ENCODE assay signal across 8 cellular contexts in the genomic region with DNA sequence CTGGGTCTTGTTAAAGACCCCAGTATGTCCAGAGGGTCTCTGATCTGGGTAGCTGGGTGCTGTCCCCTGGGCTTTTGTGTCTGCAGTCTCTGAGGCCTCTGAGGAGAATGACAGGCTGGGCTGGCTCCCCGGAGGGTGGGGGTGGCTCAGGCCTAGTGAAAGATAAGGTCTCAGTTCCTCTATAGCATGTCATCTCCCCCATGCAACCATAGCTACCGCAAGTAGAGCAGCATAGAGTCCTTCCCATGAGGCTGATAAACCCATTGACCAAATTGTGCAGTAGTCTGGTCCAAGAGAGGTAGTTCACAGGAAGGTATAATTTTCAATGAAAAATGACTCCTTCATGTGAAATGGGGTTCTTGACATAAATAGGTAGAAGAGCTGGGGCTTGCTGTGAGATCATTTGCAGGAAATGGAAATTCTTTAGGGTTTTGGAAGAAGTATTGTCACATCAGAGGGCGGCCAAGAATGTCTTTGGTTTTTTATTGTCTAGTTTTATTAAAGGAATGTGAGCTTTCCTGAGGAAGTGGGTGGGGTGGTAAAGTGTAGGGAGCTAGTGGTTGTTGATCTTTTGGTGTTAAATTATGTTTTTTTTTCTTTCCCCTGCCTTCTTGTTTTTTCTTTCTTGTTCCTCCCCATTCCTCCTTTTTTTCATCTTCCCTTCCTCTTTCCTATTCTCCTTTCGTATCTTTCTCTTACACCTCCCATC. TPM values are rescaled to one million over a fixed set of nuclear protein-coding genes. Genes with fewer than 3 reads are reported as not detected.
A peak's percentile ranks its signal among the peaks of the same experiment; 100 is the strongest.
DNase-seq lines count a peak whose midpoint lies in the region; ATAC-seq and TF ChIP-seq lines count a peak whose summit lies in the region.

No MANE protein-coding gene starts in this region.

- H3K36me3 Mint-ChIP-seq in Caco-2 (ENCODE audit: insufficient read depth, unreplicated experiment), result peaks cover 96% of the 10 kb centered on the region
- H3K36me3 Mint-ChIP-seq in activated naive CD4-positive, alpha-beta T cell treated with anti-CD3 and anti-CD28 coated beads, Interleukin-2, amount 50 U/mL, for 24 hours, result peaks cover 32% of the 10 kb centered on the region

- H2AFZ ChIP-seq in Karpas-422 (ENCODE audit: low read length), result no peak overlapping the region
- no peak overlapping the region for H2AFZ ChIP-seq in SK-N-SH (ENCODE audit: low read depth)

- H3K9me3 ChIP-seq in Caco-2 (no peaks in the 10 kb centered on the region), Karpas-422 (ENCODE audit: low read length) (no peaks in the 10 kb centered on the region), SK-N-SH (no peaks in the 10 kb centered on the region)

- H3K27me3 Mint-ChIP-seq in Caco-2 (ENCODE audit: insufficient read depth, unreplicated experiment), result no peaks in the 10 kb centered on the region
- H3K27me3 Mint-ChIP-seq in activated naive CD4-positive, alpha-beta T cell treated with anti-CD3 and anti-CD28 coated beads, Interleukin-2, amount 50 U/mL, for 24 hours, result no peaks in the 10 kb centered on the region

- H3K4me1 ChIP-seq in Caco-2 (peaks cover 2% of the 10 kb centered on the region; the same call in 1 of the 2 replicates), Karpas-422 (ENCODE audit: low read length) (peaks cover 67% of the 10 kb centered on the region), SK-N-SH (ENCODE audit: control insufficient read depth in 1 of 2, insufficient read depth in 2 of 2, low read depth in 1 of 2, low read length in 1 of 2) (no peaks in the 10 kb centered on the region)

- BruUV-seq in Caco-2 (replicated peaks; lab: Mats Ljungman, UMichigan), result no TSS peak

- DNase-seq in Caco-2, result no peak
- peak; percentile 92 for DNase-seq in Karpas-422
- DNase-seq in pulmonary artery endothelial cell (ENCODE audit: low read depth, low spot score), result peak; percentile 63
- DNase-seq in OCI-M2 (lab: John Stamatoyannopoulos, UW; ENCODE audit: unreplicated experiment), result no peak
- DNase-seq in SK-N-SH, result no peak
- DNase-seq in NCI-H2107 (lab: John Stamatoyannopoulos, UW), result no peak

- POLR2A ChIA-PET in Caco-2 (lab: Charles Lee) (interaction anchor here (0.6 kb wide), 1 partner anchor 13 kb away, joined by 4 read pairs; no protein-coding TSS in a partner anchor), SK-N-SH (lab: Yijun Ruan, JAX) (interaction anchor here (0.9 kb wide), 1 partner anchor 22 kb away, joined by 3 read pairs; a partner anchor contains a TSS)

- intact Hi-C loops in Caco-2 (cut with micrococcal nuclease; ENCODE audit: unreplicated experiment), result no loop called here

- TF ChIP-seq RAD21 in SK-N-SH (IDR thresholded peaks at IDR 0.05; ENCODE audit: low read length), result no peak

- CTCF ChIA-PET in Caco-2 (lab: Charles Lee), result interaction anchor here (1.6 kb wide), 1 partner anchor 26 kb away, joined by 4 read pairs; a partner anchor contains a TSS
- CTCF ChIA-PET in SK-N-SH (lab: Yijun Ruan, JAX), result interaction anchor here (10.4 kb wide), 1 partner anchor 27 kb away, joined by 80 read pairs; a partner anchor contains a TSS

- H3K36me3 ChIP-seq in Caco-2 (ENCODE audit: control insufficient read depth, insufficient read depth, low read length), result peaks cover 4% of the 10 kb centered on the region; the same call in 1 of the 2 replicates
- H3K36me3 ChIP-seq in Karpas-422 (ENCODE audit: insufficient read depth, low read length), result peaks cover 28% of the 10 kb centered on the region
- peaks cover 22 to 25% of the 10 kb centered on the region in 2 experiments for H3K36me3 ChIP-seq in SK-N-SH (replicated peaks in 1 of 2; ENCODE audit: control insufficient read depth in 1 of 2, insufficient read depth in 2 of 2, low read length in 1 of 2)

- H3K27me3 ChIP-seq in Caco-2 (replicated peaks; ENCODE audit: control insufficient read depth, insufficient read depth, low read length) (no peaks in the 10 kb centered on the region), Karpas-422 (ENCODE audit: low read length) (no peaks in the 10 kb centered on the region), SK-N-SH (ENCODE audit: insufficient read depth) (no peaks in the 10 kb centered on the region)

- 94% methylated on average over 3 of the region's 4 CpGs for WGBS in SK-N-SH (ENCODE audit: low lambda C conversion rate)

- no peaks in the 10 kb centered on the region for H3K9me2 ChIP-seq in Karpas-422 (replicated peaks; ENCODE audit: insufficient read depth, low read length)
- no peaks in the 10 kb centered on the region for H3K9me2 ChIP-seq in SK-N-SH

- H4K20me1 ChIP-seq in Karpas-422 (ENCODE audit: insufficient read depth, low read depth, low read length), result peaks cover 8% of the 10 kb centered on the region; the same call in 1 of the 2 replicates
- peaks cover 15% of the 10 kb centered on the region; the same call in 1 of the 2 replicates for H4K20me1 ChIP-seq in SK-N-SH (ENCODE audit: insufficient read depth)

- H3K79me2 ChIP-seq in Karpas-422 (ENCODE audit: low read length) (peaks cover 50% of the 10 kb centered on the region), SK-N-SH (ENCODE audit: insufficient read depth) (peaks cover 17% of the 10 kb centered on the region; the same call in 1 of the 2 replicates)

- H3K4me2 ChIP-seq in Karpas-422 (ENCODE audit: low read depth, low read length, poor library complexity, severe bottlenecking) (peak overlapping the region; percentile 58), SK-N-SH (no peak overlapping the region)

- H3K4me1 Mint-ChIP-seq in Caco-2 (ENCODE audit: low read depth, unreplicated experiment), result peaks cover 46% of the 10 kb centered on the region
- peaks cover 89% of the 10 kb centered on the region for H3K4me1 Mint-ChIP-seq in activated naive CD4-positive, alpha-beta T cell treated with anti-CD3 and anti-CD28 coated beads, Interleukin-2, amount 50 U/mL, for 24 hours

- ATAC-seq in GM21390 (IDR thresholded peaks at IDR 0.05; ENCODE audit: unreplicated experiment), result peak; percentile 78

- H3K27ac ChIP-seq in Karpas-422 (ENCODE audit: low read length) (peak overlapping the region; percentile 91), SK-N-SH (ENCODE audit: low read depth in 2 of 2, low read length in 1 of 2) (no peak overlapping the region)

- H3F3A ChIP-seq in SK-N-SH (replicated peaks; ENCODE audit: insufficient read depth), result no peaks in the 10 kb centered on the region

- peak overlapping the region; percentile 34 for H3K9ac ChIP-seq in Karpas-422 (ENCODE audit: low read length)
- no peak overlapping the region for H3K9ac ChIP-seq in SK-N-SH

- no peaks in the 10 kb centered on the region for H3K9me3 Mint-ChIP-seq in Caco-2 (ENCODE audit: unreplicated experiment)
- H3K9me3 Mint-ChIP-seq in activated naive CD4-positive, alpha-beta T cell treated with anti-CD3 and anti-CD28 coated beads, Interleukin-2, amount 50 U/mL, for 24 hours, result no peaks in the 10 kb centered on the region

- no peak overlapping the region for H3K4me3 Mint-ChIP-seq in Caco-2 (ENCODE audit: unreplicated experiment)
- peak overlapping the region; percentile 72 for H3K4me3 Mint-ChIP-seq in activated naive CD4-positive, alpha-beta T cell treated with anti-CD3 and anti-CD28 coated beads, Interleukin-2, amount 50 U/mL, for 24 hours

- TF ChIP-seq EP300 in SK-N-SH (IDR thresholded peaks at IDR 0.05; ENCODE audit: borderline replicate concordance in 1 of 2, low read depth in 1 of 2, low read length in 1 of 2), result no peak

- no peak overlapping the region for H3K4me3 ChIP-seq in Caco-2 (ENCODE audit: low read depth, low read length)
- peak overlapping the region; percentile 17; the same call in 1 of the 2 replicates for H3K4me3 ChIP-seq in Karpas-422 (ENCODE audit: low read length)
- no peak overlapping the region for H3K4me3 ChIP-seq in SK-N-SH (ENCODE audit: low read depth in 2 of 2, low read length in 1 of 2)

- peak overlapping the region; percentile 19 for H3K27ac Mint-ChIP-seq in Caco-2 (ENCODE audit: unreplicated experiment)
- peak overlapping the region; percentile 97 for H3K27ac Mint-ChIP-seq in activated naive CD4-positive, alpha-beta T cell treated with anti-CD3 and anti-CD28 coated beads, Interleukin-2, amount 50 U/mL, for 24 hours

- TF ChIP-seq CTCF in Caco-2 (IDR thresholded peaks at IDR 0.05; ENCODE audit: insufficient read depth in 1 of 2, low read depth in 1 of 2, low read length in 1 of 2, severe bottlenecking in 1 of 2, unreplicated experiment in 1 of 2), result no peak
- TF ChIP-seq CTCF in SK-N-SH (IDR thresholded peaks at IDR 0.05), result no peak

TF ChIP-seq in SK-N-SH, 30 proteins besides CTCF, POLR2A, EP300 and RAD21 (continues in another document):
- TF ChIP-seq FOXM1 (IDR thresholded peaks at IDR 0.05; ENCODE audit: low read depth) (no peak), POLR2AphosphoS5 (IDR thresholded peaks at IDR 0.05; ENCODE audit: low read depth, low read length) (no peak)

RNA-seq across cellular contexts. Expression of a gene that starts 21.0 kb away (rescaled TPM):
- total RNA-seq in Caco-2 (2022) (34.0 and 34.2 TPM in 2 replicates), pulmonary artery endothelial cell (16.6 and 17.5 TPM in 2 replicates)
- 13.3 and 28.0 TPM in 2 replicates for total RNA-seq in Karpas-422 (2014; rRNA removed; shearing (Covaris generic); ENCODE audit: low replicate concordance)
- polyA plus RNA-seq in SK-N-SH (2012; rRNA removed), result 6.6 and 9.6 TPM in 2 replicates
- 5.9 and 6.7 TPM in 2 replicates for polyA plus RNA-seq in SK-N-SH (2012; cell fraction: cytosol; rRNA removed)
- 19.1 and 28.4 TPM in 2 replicates for polyA plus RNA-seq in SK-N-SH (2012; cell fraction: nucleus; rRNA removed)

RNA-seq across cellular contexts. Expression of a gene that starts 21.0 kb away (rescaled TPM):
- total RNA-seq in Caco-2 (2022), result 156 and 166 TPM in 2 replicates
- 43.9 and 44.6 TPM in 2 replicates for total RNA-seq in Karpas-422 (2014; rRNA removed; shearing (Covaris generic); ENCODE audit: low replicate concordance)
- 32.9 and 48.4 TPM in 2 replicates for total RNA-seq in pulmonary artery endothelial cell
- 46.0 and 66.8 TPM in 2 replicates for polyA plus RNA-seq in SK-N-SH (2012; rRNA removed)
- polyA plus RNA-seq in SK-N-SH (2012; cell fraction: cytosol; rRNA removed), result 20.7 and 29.1 TPM in 2 replicates
- 317 and 350 TPM in 2 replicates for polyA plus RNA-seq in SK-N-SH (2012; cell fraction: nucleus; rRNA removed)

RNA-seq across cellular contexts. Expression of a gene that starts 25.4 kb away (rescaled TPM):
- 236 and 267 TPM in 2 replicates for total RNA-seq in Caco-2 (2022)
- 44.2 and 83.2 TPM in 2 replicates for total RNA-seq in Karpas-422 (2014; rRNA removed; shearing (Covaris generic); ENCODE audit: low replicate concordance)
- 17.9 and 21.7 TPM in 2 replicates for total RNA-seq in pulmonary artery endothelial cell
- polyA plus RNA-seq in SK-N-SH (2012; rRNA removed), result 19.0 and 37.3 TPM in 2 replicates
- 12.8 and 13.7 TPM in 2 replicates for polyA plus RNA-seq in SK-N-SH (2012; cell fraction: cytosol; rRNA removed)
- polyA plus RNA-seq in SK-N-SH (2012; cell fraction: nucleus; rRNA removed), result 71.5 and 122 TPM in 2 replicates

RNA-seq across cellular contexts. Expression of a gene that starts 44.6 kb away (rescaled TPM):
- total RNA-seq in Caco-2 (2022) (33.2 and 33.4 TPM in 2 replicates), pulmonary artery endothelial cell (16.6 and 24.5 TPM in 2 replicates)
- total RNA-seq in Karpas-422 (2014; rRNA removed; shearing (Covaris generic); ENCODE audit: low replicate concordance), result 8.7 and 14.3 TPM in 2 replicates
- 22.0 and 23.9 TPM in 2 replicates for polyA plus RNA-seq in SK-N-SH (2012; rRNA removed)
- polyA plus RNA-seq in SK-N-SH (2012; cell fraction: cytosol; rRNA removed), result 9.9 and 15.9 TPM in 2 replicates
- polyA plus RNA-seq in SK-N-SH (2012; cell fraction: nucleus; rRNA removed), result 26.9 and 27.4 TPM in 2 replicates

RNA-seq across cellular contexts. Expression of a gene that starts 53.8 kb away (rescaled TPM):
- 109 and 110 TPM in 2 replicates for total RNA-seq in Caco-2 (2022)
- not detected in 2 replicates for total RNA-seq in Karpas-422 (2014; rRNA removed; shearing (Covaris generic); ENCODE audit: low replicate concordance)
- total RNA-seq in pulmonary artery endothelial cell, result 0.13 and 0.25 TPM in 2 replicates
- polyA plus RNA-seq in SK-N-SH (2012; rRNA removed), result 0.07 and 0.39 TPM in 2 replicates
- polyA plus RNA-seq in SK-N-SH (2012; cell fraction: cytosol; rRNA removed), result 0.03 TPM in 2 replicates
- 0.46 and 0.50 TPM in 2 replicates for polyA plus RNA-seq in SK-N-SH (2012; cell fraction: nucleus; rRNA removed)

Comparison
In these comparisons a context has a peak if more than half of its experiments do, and no peak if none do; other contexts are left out.
1. DNase-seq: peak in Karpas-422 (single experiment) and pulmonary artery endothelial cell (single experiment); none in Caco-2 (0 of 2), OCI-M2 (single experiment), SK-N-SH (single experiment) and NCI-H2107 (single experiment).